ENCODE assay signal across 16 cellular contexts in genomic region chr1:189752461-189752860, GRCh38.
"Had no signal": no experiment of that assay in that cellular context is flagged by ENCODE, and none has a peak within 500 bp of the region (broad histone marks: within the 10 kb centered on the region; RNA-seq: fewer than 3 reads in every experiment).

No MANE protein-coding gene starts in this region.

- H3K4me3 Mint-ChIP-seq: activated B cell treated with CpG ODN at 0.5 μM for 24 hours; activated CD4-positive, alpha-beta T cell treated with anti-CD3 and anti-CD28 coated beads, Interleukin-2, amount 10 ng/mL, durations not matched to agents 24 days and 14 days; activated CD8-positive, alpha-beta T cell treated with anti-CD3 and anti-CD28 coated beads, Interleukin-2, amount 10 ng/mL, durations not matched to agents 7 days and 5 days; activated T-cell treated with anti-CD3 and anti-CD28 coated beads, Interleukin-2, amount 50 U/mL, for 72 hours; immature natural killer cell; T-helper 17 cell had no signal

- H3K9me3 ChIP-seq: lower lobe of right lung, ovary, thoracic aorta had no signal

- H3K27ac ChIP-seq: foreskin keratinocyte, lower lobe of right lung, ovary, thoracic aorta had no signal

- H3K36me3 Mint-ChIP-seq: immature natural killer cell had no signal

- H3K27me3 ChIP-seq: foreskin keratinocyte, ovary had no signal

- H3K36me3 ChIP-seq: lower lobe of right lung, ovary, thoracic aorta had no signal

- H3K4me1 Mint-ChIP-seq: activated B cell treated with CpG ODN at 0.5 μM for 24 hours; activated CD4-positive, alpha-beta T cell treated with anti-CD3 and anti-CD28 coated beads, Interleukin-2, amount 10 ng/mL, durations not matched to agents 24 days and 14 days; immature natural killer cell; T-helper 17 cell had no signal

- H3K4me3 ChIP-seq: lower lobe of right lung, ovary, thoracic aorta had no signal

- H3K27ac Mint-ChIP-seq: activated B cell treated with CpG ODN at 0.5 μM for 24 hours; activated CD4-positive, alpha-beta T cell treated with anti-CD3 and anti-CD28 coated beads, Interleukin-2, amount 10 ng/mL, durations not matched to agents 24 days and 14 days; activated CD8-positive, alpha-beta T cell treated with anti-CD3 and anti-CD28 coated beads, Interleukin-2, amount 10 ng/mL, durations not matched to agents 7 days and 5 days; activated naive CD4-positive, alpha-beta T cell treated with anti-CD3 and anti-CD28 coated beads, Interleukin-2, amount 50 U/mL, for 72 hours; activated T-cell treated with anti-CD3 and anti-CD28 coated beads, Interleukin-2, amount 50 U/mL, for 72 hours; immature natural killer cell; T-helper 17 cell had no signal

- H3K4me1 ChIP-seq: foreskin keratinocyte, lower lobe of right lung had no signal

- DNase-seq: activated B cell treated with CpG ODN at 0.5 μM for 24 hours; activated CD4-positive, alpha-beta T cell treated with anti-CD3 and anti-CD28 coated beads, Interleukin-2, amount 10 ng/mL, durations not matched to agents 24 days and 14 days; activated CD8-positive, alpha-beta memory T cell treated with anti-CD3 and anti-CD28 coated beads, Interleukin-2, amount 50 U/mL, for 4 hours; activated CD8-positive, alpha-beta T cell treated with anti-CD3 and anti-CD28 coated beads, Interleukin-2, amount 10 ng/mL, durations not matched to agents 7 days and 5 days; activated gamma-delta T cell; activated T-cell treated with anti-CD3 and anti-CD28 coated beads, Interleukin-2, amount 50 U/mL, for 72 hours; immature natural killer cell; left cardiac atrium; lower lobe of right lung; ovary; stimulated activated CD4-positive, alpha-beta T cell treated with anti-CD3 and anti-CD28 coated beads, Interleukin-1b, Interleukin-23, amount 100 ng/mL, for 48 hours; T-helper 17 cell had no signal

- ATAC-seq: activated CD8-positive, alpha-beta T cell treated with anti-CD3 and anti-CD28 coated beads, Interleukin-2, amount 10 ng/mL, durations not matched to agents 7 days and 5 days; activated naive CD4-positive, alpha-beta T cell treated with anti-CD3 and anti-CD28 coated beads, Interleukin-2, amount 50 U/mL, for 72 hours; activated T-cell treated with anti-CD3 and anti-CD28 coated beads, Interleukin-2, amount 50 U/mL, for 72 hours; esophagus mucosa; foreskin keratinocyte; lower lobe of right lung; T-helper 17 cell had no signal

- H3K27me3 Mint-ChIP-seq: activated B cell treated with CpG ODN at 0.5 μM for 24 hours; activated CD4-positive, alpha-beta T cell treated with anti-CD3 and anti-CD28 coated beads, Interleukin-2, amount 10 ng/mL, durations not matched to agents 24 days and 14 days; T-helper 17 cell had no signal
